In the genomic region with DNA sequence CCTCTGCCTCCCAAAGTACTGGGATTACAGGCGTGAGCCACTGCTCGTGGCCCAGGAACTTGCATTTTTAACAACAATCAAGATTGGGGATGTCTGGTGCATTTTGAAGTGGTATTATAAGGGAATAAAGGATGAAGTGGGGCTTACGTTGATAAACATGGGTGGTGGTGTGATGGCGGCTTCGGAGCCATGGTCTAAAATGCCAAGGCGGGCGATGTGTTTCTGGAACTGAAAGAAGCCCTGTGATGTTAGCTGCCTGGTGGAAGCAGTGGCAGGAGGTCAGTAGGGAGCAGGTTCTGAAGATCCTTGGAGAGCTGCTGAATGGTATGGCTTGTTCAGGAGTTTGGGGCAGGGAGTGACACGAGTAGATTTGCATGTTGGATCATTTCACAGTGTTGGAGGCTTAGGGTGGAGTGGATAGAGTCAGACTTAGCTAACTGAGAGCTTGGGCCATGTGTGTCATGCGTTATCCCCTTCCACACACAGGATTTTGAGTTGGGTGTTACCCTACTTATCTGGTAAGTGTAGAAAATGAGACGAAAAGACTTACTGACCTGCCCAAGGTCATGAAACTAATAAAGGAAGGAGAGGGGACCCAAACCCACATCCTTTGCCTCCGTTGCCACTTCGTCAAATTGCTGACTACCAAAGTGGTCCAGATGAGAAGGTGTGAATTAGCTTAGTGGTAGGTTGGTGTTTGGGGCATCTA, we compare ENCODE assay signal across 8 cellular contexts. TPM values are rescaled to one million over a fixed set of nuclear protein-coding genes. Genes with fewer than 3 reads are reported as not detected.
DNase-seq lines count a peak whose midpoint lies in the region; ATAC-seq and TF ChIP-seq lines count a peak whose summit lies in the region.

No MANE protein-coding gene starts in this region.

- H3K27ac ChIP-seq in PC-9 (no peak overlapping the region), endodermal cell (ENCODE audit: low read depth, low read length) (no peak overlapping the region), rectal smooth muscle tissue (ENCODE audit: low read depth, low read length) (no peak overlapping the region)

- H3F3A ChIP-seq in PC-9 (ENCODE audit: insufficient read depth, low read depth), result no peaks in the 10 kb centered on the region

- H3K4me3 ChIP-seq in GM12864 (ENCODE audit: low read depth, low read length) (peak overlapping the region; percentile 93), PC-9 (peak overlapping the region; percentile 100), endodermal cell (ENCODE audit: low read length) (peak overlapping the region; percentile 98), rectal smooth muscle tissue (ENCODE audit: low read length) (peak overlapping the region; percentile 73)

- intact Hi-C loops in PC-9 (cut with micrococcal nuclease; ENCODE audit: unreplicated experiment), result loop anchor here (5.0 kb wide), 1 partner anchor 50 kb away; a partner anchor contains a TSS

- H3K79me2 ChIP-seq in PC-9 (ENCODE audit: low read depth), result peaks cover 48% of the 10 kb centered on the region

- H2AFZ ChIP-seq in PC-9, result no peak overlapping the region

- H3K27me3 Mint-ChIP-seq in endodermal cell (ENCODE audit: insufficient read depth), result no peaks in the 10 kb centered on the region

- TF ChIP-seq CTCF in GM12864 (IDR thresholded peaks at IDR 0.05; ENCODE audit: low read depth, low read length, missing control alignments), result no peak
- TF ChIP-seq CTCF in PC-9 (conservative IDR thresholded peaks at IDR 0.05), result no peak
- no peak for TF ChIP-seq CTCF in endodermal cell (conservative IDR thresholded peaks at IDR 0.05)

- no peak for ATAC-seq in GM21423 (IDR thresholded peaks at IDR 0.05; ENCODE audit: unreplicated experiment)

- peaks cover 13% of the 10 kb centered on the region for H3K4me1 ChIP-seq in PC-9 (replicated peaks; ENCODE audit: insufficient read depth)
- H3K4me1 ChIP-seq in endodermal cell (ENCODE audit: control insufficient read depth, insufficient read depth, low read length), result no peaks in the 10 kb centered on the region
- peaks cover 3% of the 10 kb centered on the region for H3K4me1 ChIP-seq in rectal smooth muscle tissue (ENCODE audit: control insufficient read depth, insufficient read depth, low read length)

- H4K20me1 ChIP-seq in PC-9 (ENCODE audit: insufficient read depth), result peaks cover 22% of the 10 kb centered on the region

- H3K4me1 Mint-ChIP-seq in endodermal cell, result peaks cover 38% of the 10 kb centered on the region

- no peak overlapping the region for H3K9ac ChIP-seq in endodermal cell (ENCODE audit: extremely low read depth, low read length, poor library complexity, severe bottlenecking)
- no peak overlapping the region for H3K9ac ChIP-seq in rectal smooth muscle tissue (ENCODE audit: low read length)

- no peaks in the 10 kb centered on the region for H3K27me3 ChIP-seq in PC-9 (ENCODE audit: insufficient read depth, low read depth)
- H3K27me3 ChIP-seq in endodermal cell (ENCODE audit: control insufficient read depth, insufficient read depth, low read length, poor library complexity, severe bottlenecking), result no peaks in the 10 kb centered on the region
- H3K27me3 ChIP-seq in rectal smooth muscle tissue (ENCODE audit: control insufficient read depth, insufficient read depth, low read length), result no peaks in the 10 kb centered on the region

- H3K27ac Mint-ChIP-seq in endodermal cell, result peak overlapping the region; percentile 71

- H3K9me3 ChIP-seq in PC-9 (ENCODE audit: insufficient read depth, low read depth) (no peaks in the 10 kb centered on the region), endodermal cell (ENCODE audit: control insufficient read depth, low read length) (no peaks in the 10 kb centered on the region)

- POLR2A ChIA-PET in PC-9 (lab: Charles Lee; ENCODE audit: unreplicated experiment), result no interaction called here

- DNase-seq in GM12864 (ENCODE audit: low read depth) (no peak), PC-9 (no peak), endodermal cell (no peak), NCI-H774 (lab: John Stamatoyannopoulos, UW) (no peak), NCI-H2196 (lab: John Stamatoyannopoulos, UW; ENCODE audit: unreplicated experiment) (no peak), midbrain (lab: John Stamatoyannopoulos, UW) (no peak)

- no TSS peak for BruUV-seq in PC-9 (replicated peaks; lab: Mats Ljungman, UMichigan)

- CTCF ChIA-PET in PC-9 (lab: Charles Lee), result interaction anchor here (0.8 kb wide), 1 partner anchor 12 kb away, joined by 7 read pairs; no protein-coding TSS in a partner anchor

- WGBS in endodermal cell (ENCODE audit: insufficient coverage in 1 of 2, insufficient read length in 1 of 2), 2 experiments, result 90 to 95% methylated on average over 4 to 12 of the region's 12 CpGs

- H3K4me3 Mint-ChIP-seq in endodermal cell, result peak overlapping the region; percentile 79

- peak overlapping the region; percentile 82 for H3K4me2 ChIP-seq in PC-9

- no peaks in the 10 kb centered on the region for H3K9me3 Mint-ChIP-seq in endodermal cell

- no peaks in the 10 kb centered on the region for H3K9me2 ChIP-seq in PC-9 (ENCODE audit: insufficient read depth)

- H3K36me3 Mint-ChIP-seq in endodermal cell (ENCODE audit: low read depth), result peaks cover 22% of the 10 kb centered on the region

- H3K36me3 ChIP-seq in PC-9 (ENCODE audit: low read depth) (peaks cover 7% of the 10 kb centered on the region), endodermal cell (ENCODE audit: control insufficient read depth, insufficient read depth, low read length) (peaks cover 23% of the 10 kb centered on the region), rectal smooth muscle tissue (ENCODE audit: control insufficient read depth, insufficient read depth, low read length) (peaks cover 3% of the 10 kb centered on the region)

RNA-seq across cellular contexts. Expression of a gene that starts 1.5 kb away (rescaled TPM):
- total RNA-seq in PC-9 (2021) (122 and 130 TPM in 2 replicates), endodermal cell (10 to 100 TPM; 66.6 to 72.5 TPM)
- polyA plus RNA-seq in endodermal cell (2013, experiment 1 of 2), result 126 TPM
- 112 TPM for polyA plus RNA-seq in endodermal cell (2013, experiment 2 of 2)

RNA-seq across cellular contexts. Expression of a gene that starts 24.5 kb away (rescaled TPM):
- total RNA-seq in PC-9 (2021) (184 and 194 TPM in 2 replicates), endodermal cell (10 to 100 TPM; 55.9 to 76.6 TPM)
- 33.0 TPM for polyA plus RNA-seq in endodermal cell (2013, experiment 1 of 2)
- polyA plus RNA-seq in endodermal cell (2013, experiment 2 of 2), result 30.2 TPM

RNA-seq across cellular contexts. Expression of a gene that starts 36.7 kb away (rescaled TPM):
- total RNA-seq in PC-9 (2021) (0.18 and 0.35 TPM in 2 replicates), endodermal cell (not detected)
- not detected for polyA plus RNA-seq in endodermal cell (2013, experiment 1 of 2)
- not detected for polyA plus RNA-seq in endodermal cell (2013, experiment 2 of 2)

RNA-seq across cellular contexts. Expression of a gene that starts 49.6 kb away (rescaled TPM):
- total RNA-seq in PC-9 (2021) (76.3 and 84.8 TPM in 2 replicates), endodermal cell (10 to 100 TPM; 52.6 to 62.6 TPM)
- polyA plus RNA-seq in endodermal cell (2013, experiment 1 of 2), result 73.3 TPM
- polyA plus RNA-seq in endodermal cell (2013, experiment 2 of 2), result 79.4 TPM
